8 cellular contexts compared by ENCODE assay signal in the genomic region with DNA sequence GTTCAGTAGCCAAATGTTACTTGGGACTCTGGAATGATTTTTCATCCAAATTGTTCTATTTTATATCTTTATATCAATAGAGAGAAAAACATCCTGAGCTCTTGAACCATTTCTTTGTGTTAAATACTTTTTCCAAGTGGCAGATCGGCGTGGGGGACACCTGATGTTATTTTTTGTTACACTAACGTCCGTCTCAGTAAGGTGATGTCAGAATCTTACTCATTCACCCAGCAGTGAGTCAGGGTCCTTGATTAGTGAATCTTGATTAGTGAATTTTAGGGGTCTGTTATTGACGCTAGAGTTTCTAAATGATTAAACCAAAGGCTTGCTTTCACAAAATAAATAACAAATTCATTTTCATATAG. TPM values are rescaled to one million over a fixed set of nuclear protein-coding genes. Genes with fewer than 3 reads are reported as not detected.
DNase-seq lines count a peak whose midpoint lies in the region; ATAC-seq, FAIRE-seq and TF ChIP-seq lines count a peak whose summit lies in the region.

No MANE protein-coding gene starts in this region.

- H3K27me3 ChIP-seq in RWPE2 (ENCODE audit: insufficient read depth, poor library complexity, severe bottlenecking) (no peaks in the 10 kb centered on the region), esophagus squamous epithelium (no peaks in the 10 kb centered on the region)

- peaks cover 4% of the 10 kb centered on the region for H3K4me1 ChIP-seq in RWPE2 (ENCODE audit: insufficient read depth, poor library complexity, severe bottlenecking)
- peaks cover 11 to 61% (median 15%) of the 10 kb centered on the region in 3 donors for H3K4me1 ChIP-seq in esophagus squamous epithelium

- no peak for TF ChIP-seq POLR2A in esophagus squamous epithelium (IDR thresholded peaks at IDR 0.05)

- WGBS in esophagus squamous epithelium, 2 donors, result 48 to 62% methylated on average over 5 of the region's 5 CpGs

- peak overlapping the region; percentile 74 for H3K27ac ChIP-seq in RWPE2 (ENCODE audit: poor library complexity, severe bottlenecking)
- H3K27ac ChIP-seq in esophagus squamous epithelium, result peak overlapping the region in 2 of 4 donors; percentile 96 to 98

- DNase-seq in GM18507 (ENCODE audit: extremely low spot score, insufficient read length, low read depth) (no peak), RWPE2 (ENCODE audit: low spot score) (no peak), esophagus squamous epithelium (lab: John Stamatoyannopoulos, UW) (no peak), renal cortical epithelial cell (ENCODE audit: low read depth) (peak; percentile 36), nucleus accumbens (lab: John Stamatoyannopoulos, UW) (no peak)
- DNase-seq in activated CD8-positive, alpha-beta memory T cell treated with anti-CD3 and anti-CD28 coated beads, Interleukin-2, amount 50 U/mL, for 48 hours, result no peak

- H3K9me3 ChIP-seq in RWPE2 (ENCODE audit: severe bottlenecking) (no peaks in the 10 kb centered on the region), esophagus squamous epithelium (no peaks in the 10 kb centered on the region)

- H3K4me3 ChIP-seq in RWPE2 (ENCODE audit: severe bottlenecking), result peak overlapping the region; percentile 71
- H3K4me3 ChIP-seq in esophagus squamous epithelium, result peak overlapping the region; percentile 66 to 100 (median 88)

- H3K36me3 ChIP-seq in RWPE2 (ENCODE audit: low read depth) (0 out of 2 replicates have a peak, but pooled peaks cover 4% of the 10 kb centered on the region), esophagus squamous epithelium (no peaks in the 10 kb centered on the region)

- no peak for TF ChIP-seq CTCF in RWPE2 (IDR thresholded peaks at IDR 0.05; ENCODE audit: poor library complexity, severe bottlenecking)
- no peak for TF ChIP-seq CTCF in esophagus squamous epithelium (IDR thresholded peaks at IDR 0.05)

- no peak for ATAC-seq in RWPE2 (ENCODE audit: low read depth)
- no peak for ATAC-seq in activated CD4-positive, CD25-positive, alpha-beta regulatory T cell treated with anti-CD3 and anti-CD28 coated beads, Interleukin-2, amount 50 U/mL, for 24 hours
- ATAC-seq in HG02763 (IDR thresholded peaks at IDR 0.05; ENCODE audit: unreplicated experiment), result no peak

- peak; percentile 12 for FAIRE-seq in GM18507 (lab: Jason Lieb, UNC)

- intact Hi-C loops in esophagus squamous epithelium (cut with DNase I), result loop anchor here (10.0 kb wide), 1 partner anchor 138 kb away; the partner anchor contains the start of gene ESCO1

RNA-seq across cellular contexts. Expression of gene MIB1, which starts 1.7 kb away (rescaled TPM):
- total RNA-seq in esophagus squamous epithelium, result 10 to 100 TPM; 14.1 to 34.9 (median 22.7) TPM
- total RNA-seq in renal cortical epithelial cell, result 77.3 and 82.6 TPM in 2 replicates

RNA-seq across cellular contexts. Expression of gene ABHD3, which starts 37.7 kb away (rescaled TPM):
- total RNA-seq in esophagus squamous epithelium (10 to 100 TPM; 11.8 to 21.1 (median 14.0) TPM), renal cortical epithelial cell (15.7 and 21.7 TPM in 2 replicates)
